10 cellular contexts compared by ENCODE assay signal in genomic region chr2:85114586-85115330, GRCh38.
"Had no signal": no experiment of that assay in that cellular context is flagged by ENCODE, and none has a peak within 500 bp of the region (broad histone marks: within the 10 kb centered on the region; RNA-seq: fewer than 3 reads in every experiment).

No MANE protein-coding gene starts in this region.

- H3K27ac Mint-ChIP-seq: HFFc6 had no signal

- H2AFZ ChIP-seq: GM23248 had no signal

- DNase-seq: GM23248, GOT3, H7, HFFc6, IMR-90, KG1 had no signal

- ATAC-seq: HCT116, K562 had no signal

- H3K27ac ChIP-seq: GM23248, HL-60 had no signal

- H3K4me3 Mint-ChIP-seq: HFFc6 had no signal

- H3K9me3 Mint-ChIP-seq: HFFc6 had no signal

- H3K9me3 ChIP-seq: HAP-1 had no signal

- H3K4me3 ChIP-seq: GM23248, HAP-1, K562 had no signal

- H3K36me3 ChIP-seq: HAP-1 had no signal

- H3K9ac ChIP-seq: GM23248 had no signal
